26 cellular contexts compared by ENCODE assay signal in the genomic region with DNA sequence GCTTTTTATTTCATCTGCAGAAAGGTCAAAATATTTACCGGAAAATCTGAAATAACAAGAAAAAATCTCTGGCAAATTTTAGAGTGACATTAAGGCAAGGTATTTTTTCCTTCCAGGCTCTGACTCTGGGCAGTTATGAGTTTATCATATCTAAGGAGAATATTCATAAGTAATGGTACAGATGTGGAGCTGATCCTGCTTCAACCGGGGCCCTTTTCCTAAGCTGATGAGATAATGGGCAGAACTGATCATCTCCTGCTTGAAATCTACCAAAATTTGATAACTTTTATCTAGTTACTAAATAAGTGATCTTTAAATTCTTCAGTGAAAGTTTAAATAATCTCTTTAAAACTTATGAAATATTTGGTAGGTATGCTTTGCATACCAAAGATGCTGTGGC.
"Had no signal": no experiment of that assay in that cellular context is flagged by ENCODE, and none has a peak within 500 bp of the region (broad histone marks: within the 10 kb centered on the region; RNA-seq: fewer than 3 reads in every experiment).

No MANE protein-coding gene starts in this region.

- H3K4me3 ChIP-seq: hepatocyte, left ventricle myocardium inferior, lung, pancreas, prostate gland, skin epidermis, stomach, testis, thyroid gland, transverse colon, upper lobe of right lung had no signal

- FAIRE-seq: pancreas, urothelium cell line had no signal

- H3K27ac Mint-ChIP-seq: mesothelial cell of epicardium; naive thymus-derived CD4-positive, alpha-beta T cell; natural killer cell treated with Interleukin-12 subunit alpha and Interleukin-12 subunit beta and Interleukin-15 and Interleukin-18, amount 100 ng/mL, for 72 hours; stimulated activated naive B cell treated with anti-CD40 and anti-IgM and Interleukin-4, amounts not matched to agents 10 μg/mL and 1 μg/mL and 100 μg/mL, for 72 hours had no signal

- H3K4me2 ChIP-seq: hepatocyte had no signal

- H3K4me3 Mint-ChIP-seq: mesothelial cell of epicardium; naive thymus-derived CD4-positive, alpha-beta T cell; natural killer cell treated with Interleukin-12 subunit alpha and Interleukin-12 subunit beta and Interleukin-15 and Interleukin-18, amount 100 ng/mL, for 72 hours; stimulated activated naive B cell treated with anti-CD40 and anti-IgM and Interleukin-4, amounts not matched to agents 10 μg/mL and 1 μg/mL and 100 μg/mL, for 72 hours had no signal

- H3K27ac ChIP-seq: hepatocyte, left ventricle myocardium inferior, pancreas, prostate gland, skin epidermis, stomach, testis, thyroid gland, transverse colon, upper lobe of right lung had no signal

- H3K4me1 ChIP-seq: left ventricle myocardium inferior, pancreas, prostate gland, stomach, testis, thyroid gland, upper lobe of right lung had no signal

- H3K4me1 Mint-ChIP-seq: naive thymus-derived CD4-positive, alpha-beta T cell; stimulated activated naive B cell treated with anti-CD40 and anti-IgM and Interleukin-4, amounts not matched to agents 10 μg/mL and 1 μg/mL and 100 μg/mL, for 72 hours had no signal

- H3K9me3 ChIP-seq: left ventricle myocardium inferior, pancreas, prostate gland, stomach, testis, thyroid gland, transverse colon, upper lobe of right lung had no signal

- H3K9me3 Mint-ChIP-seq: mesothelial cell of epicardium; naive thymus-derived CD4-positive, alpha-beta T cell; stimulated activated naive B cell treated with anti-CD40 and anti-IgM and Interleukin-4, amounts not matched to agents 10 μg/mL and 1 μg/mL and 100 μg/mL, for 72 hours had no signal

- ATAC-seq: naive thymus-derived CD4-positive, alpha-beta T cell; natural killer cell treated with Interleukin-12 subunit alpha and Interleukin-12 subunit beta and Interleukin-15 and Interleukin-18, amount 100 ng/mL, for 72 hours; pancreas; right cardiac atrium; stimulated activated naive B cell treated with anti-CD40 and anti-IgM and Interleukin-4, amounts not matched to agents 10 μg/mL and 1 μg/mL and 100 μg/mL, for 72 hours; stimulated activated naive CD8-positive, alpha-beta T cell treated with anti-CD3 and anti-CD28 coated beads, Interleukin-15, Interleukin-2, amounts not matched to agents 100 U/mL and 50 U/mL, for 24 hours; upper lobe of right lung had no signal

- DNase-seq: islet precursor cell; left ventricle myocardium inferior; mesendoderm; naive thymus-derived CD4-positive, alpha-beta T cell; pancreas; posterior cingulate gyrus; retina; right cardiac atrium; stimulated activated CD4-positive, alpha-beta T cell treated with anti-CD3 and anti-CD28 coated beads, Interleukin-12 subunit alpha, Interleukin-12 subunit beta, amount 100 ng/mL, for 4 hours; stimulated activated CD4-positive, alpha-beta T cell treated with anti-CD3 and anti-CD28 coated beads, Interleukin-15, amount 100 ng/mL, for 24 hours; stimulated activated CD4-positive, alpha-beta T cell treated with anti-CD3 and anti-CD28 coated beads, Interleukin-2, amount 100 ng/mL, for 24 hours; stimulated activated CD4-positive, alpha-beta T cell treated with anti-CD3 and anti-CD28 coated beads, Interleukin-4, amount 100 ng/mL, for 1 hour; stimulated activated naive B cell treated with anti-CD40 and anti-IgM and Interleukin-4, amounts not matched to agents 10 μg/mL and 1 μg/mL and 100 μg/mL, for 72 hours; stimulated activated naive CD8-positive, alpha-beta T cell treated with anti-CD3 and anti-CD28 coated beads, Interleukin-15, Interleukin-2, amounts not matched to agents 100 U/mL and 50 U/mL, for 24 hours; stomach; testis; thyroid gland; transverse colon; upper lobe of right lung had no signal

- H3K27me3 Mint-ChIP-seq: naive thymus-derived CD4-positive, alpha-beta T cell; natural killer cell treated with Interleukin-12 subunit alpha and Interleukin-12 subunit beta and Interleukin-15 and Interleukin-18, amount 100 ng/mL, for 72 hours; stimulated activated naive B cell treated with anti-CD40 and anti-IgM and Interleukin-4, amounts not matched to agents 10 μg/mL and 1 μg/mL and 100 μg/mL, for 72 hours had no signal

- H2AFZ ChIP-seq: hepatocyte had no signal

- H3K36me3 ChIP-seq: left ventricle myocardium inferior, pancreas, prostate gland, stomach, thyroid gland, transverse colon, upper lobe of right lung had no signal

- H3K79me2 ChIP-seq: hepatocyte had no signal

- H3K27me3 ChIP-seq: hepatocyte, pancreas, stomach, testis, thyroid gland, transverse colon, upper lobe of right lung had no signal

- H3K36me3 Mint-ChIP-seq: naive thymus-derived CD4-positive, alpha-beta T cell; natural killer cell treated with Interleukin-12 subunit alpha and Interleukin-12 subunit beta and Interleukin-15 and Interleukin-18, amount 100 ng/mL, for 72 hours; stimulated activated naive B cell treated with anti-CD40 and anti-IgM and Interleukin-4, amounts not matched to agents 10 μg/mL and 1 μg/mL and 100 μg/mL, for 72 hours had no signal
